14 cellular contexts compared by ENCODE assay signal in the genomic region with DNA sequence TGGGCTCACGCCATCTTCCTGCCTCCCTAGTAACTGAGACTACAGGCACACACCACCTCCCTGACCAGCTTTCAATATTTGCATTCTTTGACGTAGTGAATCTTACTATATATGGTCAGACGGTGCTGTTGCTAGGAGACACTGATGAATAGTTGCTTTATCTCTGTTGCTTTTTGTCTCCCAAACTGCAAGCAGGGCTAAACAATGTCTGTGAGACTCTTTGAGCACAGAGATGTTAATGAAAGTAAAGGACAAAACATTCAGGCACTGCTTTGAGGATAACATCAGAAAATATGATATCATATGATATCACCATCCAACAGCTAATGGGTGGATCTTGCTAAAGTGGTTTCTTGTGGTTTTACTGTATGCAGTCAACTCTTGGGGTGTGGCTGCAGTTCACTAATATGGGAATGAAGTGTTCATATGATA. TPM values are rescaled to one million over a fixed set of nuclear protein-coding genes. Genes with fewer than 3 reads are reported as not detected.
DNase-seq lines count a peak whose midpoint lies in the region; ATAC-seq lines count a peak whose summit lies in the region.
"Had no signal": no experiment of that assay in that cellular context is flagged by ENCODE, and none has a peak within 500 bp of the region (broad histone marks: within the 10 kb centered on the region; RNA-seq: fewer than 3 reads in every experiment).

No MANE protein-coding gene starts in this region.

- ATAC-seq in activated naive CD8-positive, alpha-beta T cell treated with anti-CD3 and anti-CD28 coated beads, Interleukin-2, amount 50 U/mL, for 24 hours: peak; percentile 57
- peak; percentile 83 for ATAC-seq in central memory CD8-positive, alpha-beta T cell (replicated peaks; ENCODE audit: extremely low read depth, poor library complexity, severe bottlenecking)
- ATAC-seq in stimulated activated naive CD8-positive, alpha-beta T cell treated with anti-CD3 and anti-CD28 coated beads, Interleukin-15, amount 100 ng/mL, for 72 hours: peak; percentile 34
- ATAC-seq in GM18873 (IDR thresholded peaks at IDR 0.05; ENCODE audit: low FRiP score, unreplicated experiment) (no peak), HG03139 (IDR thresholded peaks at IDR 0.05; ENCODE audit: unreplicated experiment) (no peak)
- ATAC-seq: heart left ventricle had no signal

- H3K36me3 Mint-ChIP-seq in activated naive CD8-positive, alpha-beta T cell treated with anti-CD3 and anti-CD28 coated beads, Interleukin-2, amount 50 U/mL, for 24 hours (ENCODE audit: low read depth): peaks cover 7% of the 10 kb centered on the region
- H3K36me3 Mint-ChIP-seq in activated naive CD8-positive, alpha-beta T cell treated with anti-CD3 and anti-CD28 coated beads for 36 hours: peaks cover 18% of the 10 kb centered on the region
- H3K36me3 Mint-ChIP-seq in central memory CD8-positive, alpha-beta T cell (ENCODE audit: insufficient read depth): peaks cover 4% of the 10 kb centered on the region

- peaks cover 18% of the 10 kb centered on the region for H3K9me3 Mint-ChIP-seq in activated naive CD8-positive, alpha-beta T cell treated with anti-CD3 and anti-CD28 coated beads, Interleukin-2, amount 50 U/mL, for 24 hours
- peaks cover 21% of the 10 kb centered on the region for H3K9me3 Mint-ChIP-seq in activated naive CD8-positive, alpha-beta T cell treated with anti-CD3 and anti-CD28 coated beads for 36 hours
- H3K9me3 Mint-ChIP-seq in central memory CD8-positive, alpha-beta T cell: peaks cover 8% of the 10 kb centered on the region
- H3K9me3 Mint-ChIP-seq in stimulated activated naive CD8-positive, alpha-beta T cell treated with anti-CD3 and anti-CD28 coated beads, Interleukin-15, amount 100 ng/mL, for 72 hours: peaks cover 21 to 26% of the 10 kb centered on the region in 2 donors

- DNase-seq in activated naive CD8-positive, alpha-beta T cell treated with anti-CD3 and anti-CD28 coated beads, Interleukin-2, amount 50 U/mL, for 24 hours: no peak
- no peak for DNase-seq in activated naive CD8-positive, alpha-beta T cell treated with anti-CD3 and anti-CD28 coated beads for 36 hours
- DNase-seq in T-helper 2 cell: peak in 3 of 5 experiments; percentile 18 to 75 (median 50)
- DNase-seq in central memory CD8-positive, alpha-beta T cell (ENCODE audit: low spot score in 2 of 2): no peak
- no peak for DNase-seq in stimulated activated naive CD8-positive, alpha-beta T cell treated with anti-CD3 and anti-CD28 coated beads, Interleukin-15, amount 100 ng/mL, for 72 hours
- no peak for DNase-seq in UCSD-AML1 (lab: John Stamatoyannopoulos, UW; ENCODE audit: unreplicated experiment)
- DNase-seq: activated T-cell treated with anti-CD3 and anti-CD28 coated beads, Interleukin-2, amount 50 U/mL, for 48 hours; heart left ventricle; MG63; RPMI8226; stimulated activated CD4-positive, alpha-beta T cell treated with anti-CD3 and anti-CD28 coated beads, Interleukin-4, amount 100 ng/mL, for 1 hour; stimulated activated naive CD4-positive, alpha-beta T cell treated with Interleukin-2 at 50 U/mL for 16 hours had no signal

- H3K4me3 Mint-ChIP-seq in activated naive CD8-positive, alpha-beta T cell treated with anti-CD3 and anti-CD28 coated beads, Interleukin-2, amount 50 U/mL, for 24 hours: no peak overlapping the region
- H3K4me3 Mint-ChIP-seq in activated naive CD8-positive, alpha-beta T cell treated with anti-CD3 and anti-CD28 coated beads for 36 hours: no peak overlapping the region
- H3K4me3 Mint-ChIP-seq in central memory CD8-positive, alpha-beta T cell: no peak overlapping the region
- H3K4me3 Mint-ChIP-seq in stimulated activated naive CD8-positive, alpha-beta T cell treated with anti-CD3 and anti-CD28 coated beads, Interleukin-15, amount 100 ng/mL, for 72 hours: no peak overlapping the region

- peaks cover 27% of the 10 kb centered on the region for H3K4me1 Mint-ChIP-seq in activated naive CD8-positive, alpha-beta T cell treated with anti-CD3 and anti-CD28 coated beads, Interleukin-2, amount 50 U/mL, for 24 hours
- H3K4me1 Mint-ChIP-seq in activated naive CD8-positive, alpha-beta T cell treated with anti-CD3 and anti-CD28 coated beads for 36 hours: peaks cover 29% of the 10 kb centered on the region
- H3K4me1 Mint-ChIP-seq in central memory CD8-positive, alpha-beta T cell: peaks cover 29% of the 10 kb centered on the region
- peaks cover 29% of the 10 kb centered on the region for H3K4me1 Mint-ChIP-seq in stimulated activated naive CD8-positive, alpha-beta T cell treated with anti-CD3 and anti-CD28 coated beads, Interleukin-15, amount 100 ng/mL, for 72 hours

- H3K27ac Mint-ChIP-seq in activated naive CD8-positive, alpha-beta T cell treated with anti-CD3 and anti-CD28 coated beads, Interleukin-2, amount 50 U/mL, for 24 hours: no peak overlapping the region
- no peak overlapping the region for H3K27ac Mint-ChIP-seq in activated naive CD8-positive, alpha-beta T cell treated with anti-CD3 and anti-CD28 coated beads for 36 hours
- H3K27ac Mint-ChIP-seq in central memory CD8-positive, alpha-beta T cell (ENCODE audit: low read depth): peak overlapping the region; percentile 90
- H3K27ac Mint-ChIP-seq in stimulated activated naive CD8-positive, alpha-beta T cell treated with anti-CD3 and anti-CD28 coated beads, Interleukin-15, amount 100 ng/mL, for 72 hours: no peak overlapping the region

- no peaks in the 10 kb centered on the region for H3K27me3 Mint-ChIP-seq in activated naive CD8-positive, alpha-beta T cell treated with anti-CD3 and anti-CD28 coated beads, Interleukin-2, amount 50 U/mL, for 24 hours
- H3K27me3 Mint-ChIP-seq in activated naive CD8-positive, alpha-beta T cell treated with anti-CD3 and anti-CD28 coated beads for 36 hours: no peaks in the 10 kb centered on the region
- H3K27me3 Mint-ChIP-seq in central memory CD8-positive, alpha-beta T cell: no peaks in the 10 kb centered on the region
- no peaks in the 10 kb centered on the region for H3K27me3 Mint-ChIP-seq in stimulated activated naive CD8-positive, alpha-beta T cell treated with anti-CD3 and anti-CD28 coated beads, Interleukin-15, amount 100 ng/mL, for 72 hours

RNA-seq across cellular contexts. Expression of a gene that starts 43.0 kb away (rescaled TPM):
- 10 to 100 TPM; 26.3 to 30.2 TPM for total RNA-seq in activated naive CD8-positive, alpha-beta T cell treated with anti-CD3 and anti-CD28 coated beads for 36 hours

Comparison
In these comparisons a context has a peak if more than half of its experiments do, and no peak if none do; other contexts are left out.
1. ATAC-seq: peak in activated naive CD8-positive, alpha-beta T cell treated with anti-CD3 and anti-CD28 coated beads, Interleukin-2, amount 50 U/mL, for 24 hours (single experiment), central memory CD8-positive, alpha-beta T cell (single experiment) and stimulated activated naive CD8-positive, alpha-beta T cell treated with anti-CD3 and anti-CD28 coated beads, Interleukin-15, amount 100 ng/mL, for 72 hours (single experiment); none in GM18873 (single experiment) and HG03139 (single experiment).
2. DNase-seq: peak in T-helper 2 cell (3 of 5); none in activated naive CD8-positive, alpha-beta T cell treated with anti-CD3 and anti-CD28 coated beads, Interleukin-2, amount 50 U/mL, for 24 hours (single experiment), activated naive CD8-positive, alpha-beta T cell treated with anti-CD3 and anti-CD28 coated beads for 36 hours (single experiment), central memory CD8-positive, alpha-beta T cell (0 of 2), stimulated activated naive CD8-positive, alpha-beta T cell treated with anti-CD3 and anti-CD28 coated beads, Interleukin-15, amount 100 ng/mL, for 72 hours (0 of 2) and UCSD-AML1 (single experiment).